15 cellular contexts compared by ENCODE assay signal in genomic region chrX:2552621-2553297, GRCh38. TPM values are rescaled to one million over a fixed set of nuclear protein-coding genes. Genes with fewer than 3 reads are reported as not detected.
A peak's percentile ranks its signal among the peaks of the same experiment; 100 is the strongest.
DNase-seq lines count a peak whose midpoint lies in the region; ATAC-seq, FAIRE-seq and TF ChIP-seq lines count a peak whose summit lies in the region.
"Had no signal": no experiment of that assay in that cellular context is flagged by ENCODE, and none has a peak within 500 bp of the region (broad histone marks: within the 10 kb centered on the region; RNA-seq: fewer than 3 reads in every experiment).

No MANE protein-coding gene starts in this region.

- no peak overlapping the region for H2AFZ ChIP-seq in GM12878 (ENCODE audit: control insufficient read depth, low read depth, low read length)

- H3K79me2 ChIP-seq in GM12878 (ENCODE audit: control insufficient read depth, insufficient read depth, low read length), result no peaks in the 10 kb centered on the region

- POLR2A ChIA-PET in GM12878 (lab: Charles Lee), result no interaction called here

- H3K27ac Mint-ChIP-seq in HFFc6, result peak overlapping the region; percentile 49; the same call in 1 of the 2 replicates
- H3K27ac Mint-ChIP-seq: activated CD8-positive, alpha-beta memory T cell treated with anti-CD3 and anti-CD28 coated beads, Interleukin-2, amount 10 ng/mL, durations not matched to agents 7 days and 5 days; activated naive CD8-positive, alpha-beta T cell treated with anti-CD3 and anti-CD28 coated beads for 36 hours; B cell had no signal

- no peak overlapping the region for H3K4me3 Mint-ChIP-seq in HFFc6
- H3K4me3 Mint-ChIP-seq: activated CD8-positive, alpha-beta memory T cell treated with anti-CD3 and anti-CD28 coated beads, Interleukin-2, amount 10 ng/mL, durations not matched to agents 7 days and 5 days; activated naive CD8-positive, alpha-beta T cell treated with anti-CD3 and anti-CD28 coated beads for 36 hours; B cell had no signal

- TF ChIP-seq POLR2A in GM12878 (IDR thresholded peaks at IDR 0.05; ENCODE audit: low read depth, low read length), result no peak

- no peaks in the 10 kb centered on the region for H4K20me1 ChIP-seq in GM12878 (ENCODE audit: control insufficient read depth, insufficient read depth)

- ATAC-seq in GM12878, result no peak
- no peak for ATAC-seq in GM21360 (IDR thresholded peaks at IDR 0.05; ENCODE audit: unreplicated experiment)
- ATAC-seq: activated CD8-positive, alpha-beta memory T cell treated with anti-CD3 and anti-CD28 coated beads, Interleukin-2, amount 10 ng/mL, durations not matched to agents 7 days and 5 days had no signal

- H3K36me3 ChIP-seq in GM12878 (ENCODE audit: control insufficient read depth in 2 of 2, insufficient read depth in 2 of 2, low read length in 1 of 2), result no peaks in the 10 kb centered on the region
- H3K36me3 ChIP-seq: transverse colon had no signal

- DNase-seq in AG08395 (ENCODE audit: low spot score), result peak; percentile 79
- DNase-seq in HFFc6, result peak; percentile 87
- DNase-seq in GM12878 (ENCODE audit: low read depth, low spot score), result no peak
- DNase-seq in left kidney (ENCODE audit: low read depth, low spot score), result peak; percentile 86
- DNase-seq in NCI-H1092 (lab: John Stamatoyannopoulos, UW), result no peak
- no peak for DNase-seq in LoVo (ENCODE audit: low spot score)
- DNase-seq in cerebellar nuclear complex (lab: John Stamatoyannopoulos, UW), result no peak
- DNase-seq: activated CD8-positive, alpha-beta memory T cell treated with anti-CD3 and anti-CD28 coated beads, Interleukin-2, amount 10 ng/mL, durations not matched to agents 7 days and 5 days; activated naive CD8-positive, alpha-beta T cell treated with anti-CD3 and anti-CD28 coated beads for 36 hours; hippocampal formation; NCI-H2081; OCI-M1; transverse colon had no signal

- H3K4me3 ChIP-seq in GM12878, result no peak overlapping the region
- H3K4me3 ChIP-seq: transverse colon had no signal

- intact Hi-C loops in GM12878 (cut with micrococcal nuclease; ENCODE audit: unreplicated experiment), result no loop called here

- RAD21 ChIA-PET in GM12878 (lab: Charles Lee; ENCODE audit: unreplicated experiment), result no interaction called here

- H3K4me2 ChIP-seq in GM12878 (ENCODE audit: control insufficient read depth, insufficient read depth), result no peak overlapping the region

- BruUV-seq in GM12878 (replicated peaks; lab: Mats Ljungman, UMichigan), result no TSS peak

- no peak for TF ChIP-seq EP300 in GM12878 (IDR thresholded peaks at IDR 0.05; ENCODE audit: borderline replicate concordance in 1 of 2, control insufficient read depth in 1 of 2, low read depth in 2 of 2, low read length in 2 of 2)

- no peak for TF ChIP-seq CTCF in HFFc6 (IDR thresholded peaks at IDR 0.05)
- TF ChIP-seq CTCF in GM12878 (IDR thresholded peaks at IDR 0.05 in 2 of 3, conservative IDR thresholded peaks at IDR 0.05 in 1 of 3; ENCODE audit: control insufficient read depth in 2 of 3, extremely low read depth in 1 of 3, insufficient read depth in 1 of 3, low read depth in 3 of 3, low read length in 3 of 3), result no peak

- peaks cover 33% of the 10 kb centered on the region for H3K4me1 Mint-ChIP-seq in HFFc6 (ENCODE audit: low read depth)
- H3K4me1 Mint-ChIP-seq: activated CD8-positive, alpha-beta memory T cell treated with anti-CD3 and anti-CD28 coated beads, Interleukin-2, amount 10 ng/mL, durations not matched to agents 7 days and 5 days; activated naive CD8-positive, alpha-beta T cell treated with anti-CD3 and anti-CD28 coated beads for 36 hours; B cell had no signal

- no peaks in the 10 kb centered on the region for H3K9me3 Mint-ChIP-seq in HFFc6
- H3K9me3 Mint-ChIP-seq: activated naive CD8-positive, alpha-beta T cell treated with anti-CD3 and anti-CD28 coated beads for 36 hours had no signal

- peaks cover 29% of the 10 kb centered on the region for H3K27me3 Mint-ChIP-seq in HFFc6 (ENCODE audit: insufficient read depth)

- peaks cover 2% of the 10 kb centered on the region; the same call in 2 of the 3 replicates for H3K9me3 ChIP-seq in GM12878 (replicated peaks; ENCODE audit: control insufficient read depth, insufficient read depth, low read length)
- H3K9me3 ChIP-seq: transverse colon had no signal

- FAIRE-seq in GM12878 (lab: Jason Lieb, UNC), result no peak

- 24% methylated on average over 9 of the region's 9 CpGs for WGBS in GM12878 (ENCODE audit: insufficient coverage, insufficient replicate concordance, low lambda C conversion rate, missing lambda C conversion rate)

- SMC1A ChIA-PET in GM12878 (lab: Charles Lee; ENCODE audit: uncharacterized antibody, unreplicated experiment), result no interaction called here

- no peak overlapping the region for H3K9ac ChIP-seq in GM12878 (ENCODE audit: control insufficient read depth, insufficient read depth, low read length)

- H3K36me3 Mint-ChIP-seq in HFFc6 (ENCODE audit: low read depth), result no peaks in the 10 kb centered on the region
- H3K36me3 Mint-ChIP-seq: activated CD8-positive, alpha-beta memory T cell treated with anti-CD3 and anti-CD28 coated beads, Interleukin-2, amount 10 ng/mL, durations not matched to agents 7 days and 5 days; activated naive CD8-positive, alpha-beta T cell treated with anti-CD3 and anti-CD28 coated beads for 36 hours had no signal

- TF ChIP-seq RAD21 in GM12878 (IDR thresholded peaks at IDR 0.05; ENCODE audit: insufficient read depth, low read depth, low read length), result no peak

- CTCF ChIA-PET in GM12878 (lab: Yijun Ruan, JAX), result no interaction called here

- H3K27me3 ChIP-seq in GM12878 (replicated peaks in 1 of 2; ENCODE audit: control insufficient read depth in 2 of 2, insufficient read depth in 2 of 2, low read length in 1 of 2), result no peaks in the 10 kb centered on the region
- H3K27me3 ChIP-seq: transverse colon had no signal

- in situ Hi-C loops in GM12878 (cut with MboI), result no loop called here

- H3K4me1 ChIP-seq in GM12878 (ENCODE audit: control insufficient read depth, insufficient read depth, low read length), result no peaks in the 10 kb centered on the region
- H3K4me1 ChIP-seq: transverse colon had no signal

- H3K27ac ChIP-seq in GM12878 (ENCODE audit: control insufficient read depth, insufficient read depth), result no peak overlapping the region
- H3K27ac ChIP-seq: transverse colon had no signal

TF ChIP-seq in GM12878, 131 proteins besides CTCF, POLR2A, EP300 and RAD21 (continues in another document):
- TF ChIP-seq MEF2B (IDR thresholded peaks at IDR 0.05; ENCODE audit: partially characterized antibody, poor library complexity, severe bottlenecking) (peak; percentile 24), NFXL1 (IDR thresholded peaks at IDR 0.05; ENCODE audit: borderline replicate concordance) (no peak)

RNA-seq across cellular contexts. Expression of gene DHRSX, which starts 52.0 kb away (rescaled TPM):
- total RNA-seq in HFFc6 (2021; fragmentation: NEBNext Ultra II Directional; extraction: Animal tissue kit (Norgen Biotek cat#: 25700)), result 10 to 100 TPM; 19.6 to 27.1 (median 22.9) TPM
- total RNA-seq in GM12878 (2013; cell fraction: nucleolus; rRNA removed), result 47.4 and 74.2 TPM in 2 replicates
- total RNA-seq in GM12878 (2014; rRNA removed) (17.6 and 20.7 TPM in 2 replicates), GM12878 (2014; rRNA removed; fragmentation: Illumina TruSeq; extraction: Trizol) (9.0 and 11.3 TPM in 2 replicates), GM12878 (2021) (22.4 and 22.9 TPM in 2 replicates)
- 9.9 TPM for polyA plus RNA-seq in GM12878 (2011; ENCODE audit: low read depth)
- polyA plus RNA-seq in GM12878 (2011; rRNA removed) (20.8 and 22.0 TPM in 2 replicates), GM12878 (2014; fragmentation: Illumina TruSeq; extraction: Trizol) (12.4 and 12.9 TPM in 2 replicates), GM12878 (2014; fragmentation: Nextera tagmentation; extraction: Ambion mirVana) (1 to 10 TPM; 1.7 to 3.3 TPM), GM12878 (2014; rRNA removed) (15.5 and 18.9 TPM in 2 replicates), GM12878 (2016; fragmentation: Nextera tagmentation; extraction: Ambion mirVana) (10 to 100 TPM; 33.5 to 39.5 TPM)
- polyA plus RNA-seq in GM12878 (2011; cell fraction: cytosol; rRNA removed), result 38.0 and 38.2 TPM in 2 replicates
- polyA plus RNA-seq in GM12878 (2011; cell fraction: nucleus; rRNA removed), result 24.8 TPM in 2 replicates
- polyA plus RNA-seq in GM12878 (2012), result 22.3 and 28.7 TPM in 2 replicates
- 25.2 and 29.1 TPM in 2 replicates for polyA minus RNA-seq in GM12878 (2011; rRNA and poly(A)+ RNA removed)
- polyA minus RNA-seq in GM12878 (2011; cell fraction: cytosol; rRNA and poly(A)+ RNA removed), result 9.5 and 9.8 TPM in 2 replicates
- polyA minus RNA-seq in GM12878 (2011; cell fraction: nucleus; rRNA and poly(A)+ RNA removed), result 11.2 and 17.8 TPM in 2 replicates

RNA-seq across cellular contexts. Expression of gene ZBED1, which starts 52.0 kb away (rescaled TPM):
- 10 to 100 TPM; 24.7 to 29.6 (median 25.6) TPM for total RNA-seq in HFFc6 (2021; fragmentation: NEBNext Ultra II Directional; extraction: Animal tissue kit (Norgen Biotek cat#: 25700))
- 44.8 and 56.2 TPM in 2 replicates for total RNA-seq in GM12878 (2013; cell fraction: nucleolus; rRNA removed)
- total RNA-seq in GM12878 (2014; rRNA removed), result 45.6 and 48.9 TPM in 2 replicates
- total RNA-seq in GM12878 (2014; rRNA removed; fragmentation: Illumina TruSeq; extraction: Trizol), result 33.9 and 40.0 TPM in 2 replicates
- total RNA-seq in GM12878 (2021), result 73.6 and 75.5 TPM in 2 replicates
- 11.5 TPM for polyA plus RNA-seq in GM12878 (2011; ENCODE audit: low read depth)
- 24.1 and 32.8 TPM in 2 replicates for polyA plus RNA-seq in GM12878 (2011; rRNA removed)
- polyA plus RNA-seq in GM12878 (2011; cell fraction: cytosol; rRNA removed), result 48.5 and 59.8 TPM in 2 replicates
- polyA plus RNA-seq in GM12878 (2011; cell fraction: nucleus; rRNA removed), result 14.8 and 27.3 TPM in 2 replicates
- polyA plus RNA-seq in GM12878 (2012), result 24.7 and 27.0 TPM in 2 replicates
- 31.7 and 38.6 TPM in 2 replicates for polyA plus RNA-seq in GM12878 (2014; fragmentation: Illumina TruSeq; extraction: Trizol)
- polyA plus RNA-seq in GM12878 (2014; fragmentation: Nextera tagmentation; extraction: Ambion mirVana), result 1 to 10 TPM; 1.9 to 4.8 TPM
- 40.9 and 43.1 TPM in 2 replicates for polyA plus RNA-seq in GM12878 (2014; rRNA removed)
- polyA plus RNA-seq in GM12878 (2016; fragmentation: Nextera tagmentation; extraction: Ambion mirVana), result 10 to 100 TPM; 47.6 to 48.3 TPM
- polyA minus RNA-seq in GM12878 (2011; rRNA and poly(A)+ RNA removed), result 36.8 and 71.4 TPM in 2 replicates
- 37.2 and 39.3 TPM in 2 replicates for polyA minus RNA-seq in GM12878 (2011; cell fraction: cytosol; rRNA and poly(A)+ RNA removed)
- 9.6 and 22.6 TPM in 2 replicates for polyA minus RNA-seq in GM12878 (2011; cell fraction: nucleus; rRNA and poly(A)+ RNA removed)

Comparison
In these comparisons a context has a peak if more than half of its experiments do, and no peak if none do; other contexts are left out.
1. DNase-seq: peak in AG08395 (single experiment), HFFc6 (single experiment) and left kidney (single experiment); none in GM12878 (single experiment), NCI-H1092 (single experiment), LoVo (single experiment) and cerebellar nuclear complex (0 of 2).